In genomic region chr2:208407667-208408066, GRCh38 we compare ENCODE assay signal across 9 cellular contexts. TPM values are rescaled to one million over a fixed set of nuclear protein-coding genes. Genes with fewer than 3 reads are reported as not detected.
DNase-seq lines count a peak whose midpoint lies in the region; ATAC-seq and TF ChIP-seq lines count a peak whose summit lies in the region.
"Had no signal": no experiment of that assay in that cellular context is flagged by ENCODE, and none has a peak within 500 bp of the region (broad histone marks: within the 10 kb centered on the region; RNA-seq: fewer than 3 reads in every experiment).

No MANE protein-coding gene starts in this region.

- no peak for TF ChIP-seq POLR2A in IMR-90 (IDR thresholded peaks at IDR 0.05; ENCODE audit: low read depth, low read length)

- H3K36me3 Mint-ChIP-seq in WTC11, result peaks cover 5% of the 10 kb centered on the region; the same call in 1 of the 2 replicates
- H3K36me3 Mint-ChIP-seq: IgD-negative memory B cell had no signal

- no peak overlapping the region for H3K27ac ChIP-seq in IMR-90 (ENCODE audit: insufficient read depth, low read length)

- no peak overlapping the region for H4K5ac ChIP-seq in IMR-90 (ENCODE audit: low read depth, low read length)

- peak overlapping the region; percentile 67 for H3K4me3 Mint-ChIP-seq in WTC11

- peak; percentile 37 for TF ChIP-seq CTCF in IMR-90 (conservative IDR thresholded peaks at IDR 0.05; ENCODE audit: low read depth, low read length)
- peak; percentile 33; the same call in 1 of the 2 replicates for TF ChIP-seq CTCF in WTC11 (IDR thresholded peaks at IDR 0.05)

- ATAC-seq in IMR-90 (ENCODE audit: low read depth) (no peak), WTC11 (peak; percentile 56), left lobe of liver (peak; percentile 57), GM19397 (IDR thresholded peaks at IDR 0.05; ENCODE audit: unreplicated experiment) (no peak)

- dilution Hi-C loops in IMR-90 (cut with HindIII; ENCODE audit: low sequenced_read_pairs, unreplicated experiment), result no loop called here

- H4K20me1 ChIP-seq in IMR-90 (ENCODE audit: insufficient read depth, low read length), result no peaks in the 10 kb centered on the region

- no peaks in the 10 kb centered on the region for H3K9me1 ChIP-seq in IMR-90 (ENCODE audit: insufficient read depth, low read length)

- in situ Hi-C loops in IMR-90 (cut with MboI; ENCODE audit: low sequenced_read_pairs), result loop anchor here (25.0 kb wide), 1 partner anchor 905 kb away; no protein-coding TSS in a partner anchor

- CTCF ChIA-PET in IMR-90 (lab: Yijun Ruan, JAX) (interaction anchor here (0.6 to 0.7 kb wide), 3 partner anchors 1155 to 1815 kb away, joined by 3 to 9 read pairs (median 6); no protein-coding TSS in a partner anchor), WTC11 (lab: Charles Lee) (interaction anchor here (0.7 to 3.9 kb wide), 28 partner anchors 9 to 1018 kb away, joined by 3 to 41 read pairs (median 5); partner anchors contain the start of gene MAP2)

- POLR2A ChIA-PET in IMR-90 (lab: Charles Lee; ENCODE audit: unreplicated experiment), result no interaction called here
- POLR2A ChIA-PET in WTC11 (lab: Charles Lee), result no interaction called here

- no peak overlapping the region for H2AFZ ChIP-seq in IMR-90 (replicated peaks; ENCODE audit: low read length, poor library complexity)

- no peak overlapping the region for H2AK9ac ChIP-seq in IMR-90 (replicated peaks; ENCODE audit: low read depth, low read length, poor library complexity)

- no peak overlapping the region for H3K14ac ChIP-seq in IMR-90 (replicated peaks; ENCODE audit: low read depth, low read length)

- intact Hi-C loops in IMR-90 (cut with micrococcal nuclease), result loop anchor here (5.0 to 10.0 kb wide), 2 partner anchors 1555 to 1987 kb away; no protein-coding TSS in a partner anchor

- H2AK5ac ChIP-seq in IMR-90 (ENCODE audit: low read depth, low read length), result no peak overlapping the region

- H3K9ac ChIP-seq in IMR-90 (ENCODE audit: low read depth, low read length), result no peak overlapping the region

- no peaks in the 10 kb centered on the region for H3K36me3 ChIP-seq in IMR-90 (ENCODE audit: control insufficient read depth, insufficient read depth, low read length)

- H4K8ac ChIP-seq in IMR-90 (ENCODE audit: low read depth in 2 of 2, low read length in 2 of 2), result no peak overlapping the region

- H2BK120ac ChIP-seq in IMR-90 (ENCODE audit: low read depth, low read length), result no peak overlapping the region

- 20% methylated on average over 1 of the region's 9 CpGs; no CpG with 5 or more reads in 1 of the 2 experiments for WGBS in IMR-90 (ENCODE audit: extremely low coverage in 2 of 2, insufficient read length in 1 of 2), 2 experiments

- peaks cover 23% of the 10 kb centered on the region for H3K27me3 ChIP-seq in IMR-90 (ENCODE audit: control insufficient read depth, insufficient read depth, low read length)

- no peaks in the 10 kb centered on the region for H3K9me3 ChIP-seq in IMR-90 (ENCODE audit: control insufficient read depth, insufficient read depth, low read length)

- H3K27ac Mint-ChIP-seq in WTC11, result no peak overlapping the region
- H3K27ac Mint-ChIP-seq: IgD-negative memory B cell had no signal

- no peaks in the 10 kb centered on the region for H3K79me1 ChIP-seq in IMR-90 (ENCODE audit: low read depth in 1 of 2, low read length in 2 of 2)

- peaks cover 43% of the 10 kb centered on the region for H3K27me3 Mint-ChIP-seq in WTC11 (ENCODE audit: low read depth)

- H4K91ac ChIP-seq in IMR-90 (ENCODE audit: insufficient read depth, low read depth, low read length), result no peak overlapping the region

- peaks cover 5% of the 10 kb centered on the region; the same call in 1 of the 2 replicates for H3K4me1 ChIP-seq in IMR-90 (ENCODE audit: control insufficient read depth, insufficient read depth, low read length)

- H2BK5ac ChIP-seq in IMR-90 (ENCODE audit: low read depth, low read length, poor library complexity, severe bottlenecking), result no peak overlapping the region

- H2BK15ac ChIP-seq in IMR-90 (ENCODE audit: low read depth, low read length), result no peak overlapping the region

- no peak overlapping the region for H3K56ac ChIP-seq in IMR-90 (ENCODE audit: extremely low read depth, insufficient read depth, low read length)

- BruUV-seq in IMR-90 (replicated peaks; lab: Mats Ljungman, UMichigan), result no TSS peak

- peak; percentile 45 for TF ChIP-seq RAD21 in IMR-90 (IDR thresholded peaks at IDR 0.05; ENCODE audit: low read length)

- H3K4me3 ChIP-seq in IMR-90 (ENCODE audit: insufficient read depth, low read depth, low read length), result no peak overlapping the region

- H3K4me2 ChIP-seq in IMR-90 (ENCODE audit: low read depth, low read length), result no peak overlapping the region

- H3K18ac ChIP-seq in IMR-90 (ENCODE audit: low read depth, low read length), result no peak overlapping the region

- no peak overlapping the region for H2BK20ac ChIP-seq in IMR-90 (ENCODE audit: low read depth, low read length)

- H3K4me1 Mint-ChIP-seq in WTC11, result peaks cover 8% of the 10 kb centered on the region

- no peak overlapping the region for H3K23ac ChIP-seq in IMR-90 (ENCODE audit: low read depth, low read length)

- peaks cover 7% of the 10 kb centered on the region for H3K9me3 Mint-ChIP-seq in WTC11

- DNase-seq in ELR (ENCODE audit: low read depth) (peak; percentile 32), IMR-90 (peak; percentile 2), WTC11 (ENCODE audit: low spot score) (peak; percentile 20), left lobe of liver (ENCODE audit: low spot score) (no peak), NCI-H510A treated with DMSO at 0.1 percent for 48 hours (lab: John Stamatoyannopoulos, UW) (no peak), HCEC 1CT (no peak), A172 (ENCODE audit: low spot score) (no peak)

- no peak overlapping the region for H3K4ac ChIP-seq in IMR-90 (ENCODE audit: low read depth, low read length)

TF ChIP-seq in IMR-90, 13 proteins besides CTCF, POLR2A, EP300 and RAD21:
- TF ChIP-seq MAFK (IDR thresholded peaks at IDR 0.05; ENCODE audit: low read depth, low read length), result no peak

TF ChIP-seq in WTC11, 78 proteins besides CTCF, POLR2A, EP300 and RAD21 (continues in another document):
- TF ChIP-seq ELF4 (CRISPR knock-in tag; IDR thresholded peaks at IDR 0.05; ENCODE audit: low read depth), result no peak
- TF ChIP-seq ATF1 (CRISPR knock-in tag; IDR thresholded peaks at IDR 0.05), result no peak
- TF ChIP-seq, protein P1, sequence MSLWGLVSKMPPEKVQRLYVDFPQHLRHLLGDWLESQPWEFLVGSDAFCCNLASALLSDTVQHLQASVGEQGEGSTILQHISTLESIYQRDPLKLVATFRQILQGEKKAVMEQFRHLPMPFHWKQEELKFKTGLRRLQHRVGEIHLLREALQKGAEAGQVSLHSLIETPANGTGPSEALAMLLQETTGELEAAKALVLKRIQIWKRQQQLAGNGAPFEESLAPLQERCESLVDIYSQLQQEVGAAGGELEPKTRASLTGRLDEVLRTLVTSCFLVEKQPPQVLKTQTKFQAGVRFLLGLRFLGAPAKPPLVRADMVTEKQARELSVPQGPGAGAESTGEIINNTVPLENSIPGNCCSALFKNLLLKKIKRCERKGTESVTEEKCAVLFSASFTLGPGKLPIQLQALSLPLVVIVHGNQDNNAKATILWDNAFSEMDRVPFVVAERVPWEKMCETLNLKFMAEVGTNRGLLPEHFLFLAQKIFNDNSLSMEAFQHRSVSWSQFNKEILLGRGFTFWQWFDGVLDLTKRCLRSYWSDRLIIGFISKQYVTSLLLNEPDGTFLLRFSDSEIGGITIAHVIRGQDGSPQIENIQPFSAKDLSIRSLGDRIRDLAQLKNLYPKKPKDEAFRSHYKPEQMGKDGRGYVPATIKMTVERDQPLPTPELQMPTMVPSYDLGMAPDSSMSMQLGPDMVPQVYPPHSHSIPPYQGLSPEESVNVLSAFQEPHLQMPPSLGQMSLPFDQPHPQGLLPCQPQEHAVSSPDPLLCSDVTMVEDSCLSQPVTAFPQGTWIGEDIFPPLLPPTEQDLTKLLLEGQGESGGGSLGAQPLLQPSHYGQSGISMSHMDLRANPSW (CRISPR knock-in tag; conservative IDR thresholded peaks at IDR 0.05; ENCODE audit: low read depth), result no peak
- TF ChIP-seq SMAD3 (CRISPR knock-in tag; IDR thresholded peaks at IDR 0.05; ENCODE audit: borderline replicate concordance), result no peak
- no peak for TF ChIP-seq USF1 (CRISPR knock-in tag; IDR thresholded peaks at IDR 0.05)
- no peak for TF ChIP-seq TCF7 (CRISPR knock-in tag; IDR thresholded peaks at IDR 0.05; ENCODE audit: low read depth)
- no peak for TF ChIP-seq MAX (CRISPR knock-in tag; IDR thresholded peaks at IDR 0.05)
- TF ChIP-seq ZNF671 (CRISPR knock-in tag; IDR thresholded peaks at IDR 0.05), result no peak
- TF ChIP-seq, protein P2, sequence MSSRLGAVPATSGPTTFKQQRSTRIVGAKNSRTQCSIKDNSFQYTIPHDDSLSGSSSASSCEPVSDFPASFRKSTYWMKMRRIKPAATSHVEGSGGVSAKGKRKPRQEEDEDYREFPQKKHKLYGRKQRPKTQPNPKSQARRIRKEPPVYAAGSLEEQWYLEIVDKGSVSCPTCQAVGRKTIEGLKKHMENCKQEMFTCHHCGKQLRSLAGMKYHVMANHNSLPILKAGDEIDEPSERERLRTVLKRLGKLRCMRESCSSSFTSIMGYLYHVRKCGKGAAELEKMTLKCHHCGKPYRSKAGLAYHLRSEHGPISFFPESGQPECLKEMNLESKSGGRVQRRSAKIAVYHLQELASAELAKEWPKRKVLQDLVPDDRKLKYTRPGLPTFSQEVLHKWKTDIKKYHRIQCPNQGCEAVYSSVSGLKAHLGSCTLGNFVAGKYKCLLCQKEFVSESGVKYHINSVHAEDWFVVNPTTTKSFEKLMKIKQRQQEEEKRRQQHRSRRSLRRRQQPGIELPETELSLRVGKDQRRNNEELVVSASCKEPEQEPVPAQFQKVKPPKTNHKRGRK (CRISPR knock-in tag; IDR thresholded peaks at IDR 0.05; ENCODE audit: borderline replicate concordance), result no peak
- TF ChIP-seq ETV6 (CRISPR knock-in tag; IDR thresholded peaks at IDR 0.05), result no peak
- TF ChIP-seq ZBTB21 (CRISPR knock-in tag; IDR thresholded peaks at IDR 0.05; ENCODE audit: borderline replicate concordance), result no peak

RNA-seq across cellular contexts. Expression of gene PTH2R, which starts 1.1 kb away (rescaled TPM):
- total RNA-seq in IMR-90 (2012; rRNA removed), result under 0.01 TPM in 1 of 2 replicates, not detected in the other
- not detected in 2 replicates for polyA plus RNA-seq in IMR-90 (2012; rRNA removed)
- not detected in 2 replicates for polyA plus RNA-seq in IMR-90 (2012; cell fraction: cytosol; rRNA removed)
- not detected in 2 replicates for polyA plus RNA-seq in IMR-90 (2012; cell fraction: nucleus; rRNA removed; ENCODE audit: low replicate concordance)
- total RNA-seq in WTC11 (2021), result 0.34 to 0.48 TPM (median 0.37 TPM) in 3 replicates
- 0.18 TPM for total RNA-seq in left lobe of liver
- not detected in 2 replicates for total RNA-seq in A172 (2014; rRNA removed; shearing (Covaris generic))

Comparison
In these comparisons a context has a peak if more than half of its experiments do, and no peak if none do; other contexts are left out.
1. DNase-seq: peak in ELR (single experiment), IMR-90 (single experiment) and WTC11 (single experiment); none in left lobe of liver (single experiment), NCI-H510A treated with DMSO at 0.1 percent for 48 hours (single experiment), HCEC 1CT (single experiment) and A172 (single experiment).
2. ATAC-seq: peak in WTC11 (single experiment) and left lobe of liver (single experiment); none in IMR-90 (single experiment) and GM19397 (single experiment).